8 cellular contexts compared by ENCODE assay signal in the genomic region with DNA sequence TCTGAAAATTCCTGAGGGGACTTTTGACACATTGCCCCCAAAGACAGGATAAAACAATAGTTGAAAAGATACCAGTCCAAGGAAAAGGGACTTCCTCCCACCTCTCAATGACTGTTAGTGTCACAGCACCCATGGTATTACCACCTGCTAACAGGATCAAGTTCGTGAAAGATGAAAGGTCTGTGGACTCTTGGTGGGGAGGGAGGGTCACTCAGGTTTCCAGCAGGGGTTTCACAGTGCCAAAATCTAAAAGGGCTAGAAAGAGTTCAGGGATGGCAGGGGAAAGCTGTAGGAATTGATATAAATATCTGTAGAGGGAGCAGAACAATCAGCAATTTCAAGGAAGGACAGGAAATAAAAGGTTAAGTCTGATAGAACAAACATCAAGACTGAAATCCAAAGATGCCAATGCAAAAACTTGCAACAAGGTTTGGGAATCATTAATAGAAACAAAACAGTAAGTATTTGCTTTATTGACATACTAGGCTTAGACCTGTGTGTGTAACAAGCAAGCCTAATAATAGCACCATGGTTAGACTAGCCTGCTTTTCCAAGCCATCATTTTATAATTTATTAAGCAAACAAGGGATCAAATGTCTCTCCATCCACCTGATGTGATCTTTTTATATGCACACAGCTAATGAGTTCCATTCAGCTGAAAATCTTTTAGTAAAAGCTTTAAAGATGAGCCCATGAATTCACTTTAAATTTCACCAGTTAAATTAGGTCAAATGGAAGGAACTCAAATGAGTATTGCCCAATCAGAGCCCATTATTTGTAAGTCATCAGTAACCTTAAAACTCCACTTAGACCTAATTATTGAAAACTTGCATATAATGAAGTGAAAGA. TPM values are rescaled to one million over a fixed set of nuclear protein-coding genes. Genes with fewer than 3 reads are reported as not detected.
A peak's percentile ranks its signal among the peaks of the same experiment; 100 is the strongest.
DNase-seq lines count a peak whose midpoint lies in the region; ATAC-seq and TF ChIP-seq lines count a peak whose summit lies in the region.

No MANE protein-coding gene starts in this region.

- no peak for DNase-seq in heart left ventricle
- no peak for DNase-seq in cardiac septum (ENCODE audit: low spot score)
- DNase-seq in adrenal gland, result peak in 1 of 7 donors; percentile 11
- DNase-seq in lower leg skin (ENCODE audit: low spot score in 2 of 2), result no peak
- no peak for DNase-seq in vagina (ENCODE audit: extremely low spot score in 2 of 2)
- DNase-seq in AML-193 (lab: John Stamatoyannopoulos, UW), result no peak
- no peak for DNase-seq in SKM-1 treated with dmso at 0.1 percent for 144 hours (lab: John Stamatoyannopoulos, UW; ENCODE audit: unreplicated experiment)

- H3K4me3 ChIP-seq in heart left ventricle, result peak overlapping the region; percentile 80 to 99 (median 92)
- H3K4me3 ChIP-seq in adrenal gland, result peak overlapping the region in 3 of 4 donors; percentile 25 to 99 (median 96)
- H3K4me3 ChIP-seq in lower leg skin (ENCODE audit: low read depth, poor library complexity, severe bottlenecking), result peak overlapping the region; percentile 23
- peak overlapping the region; percentile 86 to 99 for H3K4me3 ChIP-seq in vagina

- H3K36me3 ChIP-seq in heart left ventricle, result peaks cover 6 to 79% (median 68%) of the 10 kb centered on the region in 9 donors
- peaks cover 0 to 69% of the 10 kb centered on the region in 2 donors for H3K36me3 ChIP-seq in adrenal gland (replicated peaks in 1 of 2)
- peaks cover 4 to 72% of the 10 kb centered on the region in 2 donors for H3K36me3 ChIP-seq in vagina

- H3K27ac ChIP-seq in heart left ventricle, result peak overlapping the region; percentile 99 to 100 (median 100)
- peak overlapping the region in 2 of 5 donors; percentile 100 for H3K27ac ChIP-seq in adrenal gland
- H3K27ac ChIP-seq in vagina, result peak overlapping the region; percentile 100

- 0 to 8% (median 2%) methylated on average over 1 of the region's 1 CpG for WGBS in heart left ventricle, 4 donors
- WGBS in adrenal gland, 4 donors, result 8 to 22% (median 12%) methylated on average over 1 of the region's 1 CpG
- 0 to 8% methylated on average over 1 of the region's 1 CpG for WGBS in lower leg skin, 2 donors

- intact Hi-C loops in heart left ventricle (cut with DNase I) (loop anchor here in 7 of 10 donors (1.0 to 5.0 kb wide), 6 partner anchors 13 to 122 kb away; a partner anchor contains a TSS), cardiac septum (cut with DNase I) (no loop called here), adrenal gland (cut with DNase I) (loop anchor here (5.0 kb wide), 2 partner anchors 42 to 47 kb away; no protein-coding TSS in a partner anchor), lower leg skin (cut with DNase I; ENCODE audit: low total_unique reads) (no loop called here), vagina (cut with DNase I) (loop anchor here (5.0 kb wide), 1 partner anchor 42 kb away; no protein-coding TSS in a partner anchor)

- ATAC-seq in heart left ventricle (no peak), HG03039 (IDR thresholded peaks at IDR 0.05; ENCODE audit: unreplicated experiment) (no peak)

- no peaks in the 10 kb centered on the region for H3K9me3 ChIP-seq in heart left ventricle
- H3K9me3 ChIP-seq in adrenal gland (replicated peaks in 1 of 3), result no peaks in the 10 kb centered on the region
- no peaks in the 10 kb centered on the region for H3K9me3 ChIP-seq in vagina

- H3K4me1 ChIP-seq in heart left ventricle (peaks cover 15 to 63% (median 57%) of the 10 kb centered on the region in 12 donors), adrenal gland (replicated peaks in 1 of 2) (peaks cover 58 to 63% of the 10 kb centered on the region in 2 donors), vagina (peaks cover 65% of the 10 kb centered on the region)

- TF ChIP-seq POLR2A in heart left ventricle (IDR thresholded peaks at IDR 0.05), result no peak
- no peak for TF ChIP-seq POLR2A in adrenal gland (IDR thresholded peaks at IDR 0.05)
- TF ChIP-seq POLR2A in lower leg skin (IDR thresholded peaks at IDR 0.05), result no peak
- no peak for TF ChIP-seq POLR2A in vagina (IDR thresholded peaks at IDR 0.05)

- H3K27me3 ChIP-seq in heart left ventricle, result no peaks in the 10 kb centered on the region
- H3K27me3 ChIP-seq in adrenal gland, result no peaks in the 10 kb centered on the region
- H3K27me3 ChIP-seq in vagina, result no peaks in the 10 kb centered on the region

- no peak for TF ChIP-seq CTCF in heart left ventricle (IDR thresholded peaks at IDR 0.05)
- no peak for TF ChIP-seq CTCF in adrenal gland (IDR thresholded peaks at IDR 0.05)
- no peak for TF ChIP-seq CTCF in lower leg skin (IDR thresholded peaks at IDR 0.05)
- no peak for TF ChIP-seq CTCF in vagina (IDR thresholded peaks at IDR 0.05)

RNA-seq across cellular contexts. Expression of a gene that starts 3.7 kb away (rescaled TPM):
- total RNA-seq in heart left ventricle, result 100 to 1,000 TPM in 6 of 9 donors, 10 to 100 TPM in 3; 77.2 to 180 (median 104) TPM
- 100 to 1,000 TPM in 1 of 2 donors, 10 to 100 TPM in 1; 57.1 to 118 TPM for polyA plus RNA-seq in heart left ventricle
- total RNA-seq in cardiac septum, result 145 TPM
- 100 to 1,000 TPM; 146 to 299 (median 207) TPM for total RNA-seq in adrenal gland
- polyA plus RNA-seq in adrenal gland, result 100 to 1,000 TPM in 1 of 3 donors, 10 to 100 TPM in 2; 57.4 to 187 (median 90.5) TPM
- total RNA-seq in lower leg skin, result 100 to 1,000 TPM; 282 to 445 (median 360) TPM
- 181 TPM for total RNA-seq in vagina

RNA-seq across cellular contexts. Expression of a gene that starts 26.5 kb away (rescaled TPM):
- total RNA-seq in heart left ventricle (10 to 100 TPM; 19.2 to 69.0 (median 40.9) TPM), cardiac septum (28.9 TPM), adrenal gland (10 to 100 TPM in 4 of 8 donors, 1 to 10 TPM in 4; 4.5 to 34.4 (median 9.2) TPM), lower leg skin (10 to 100 TPM; 10.1 to 15.9 (median 13.6) TPM), vagina (64.6 TPM)
- polyA plus RNA-seq in heart left ventricle (10 to 100 TPM; 41.1 to 61.7 TPM), adrenal gland (10 to 100 TPM in 2 of 3 donors, 1 to 10 TPM in 1; 1.7 to 31.4 (median 31.1) TPM)

RNA-seq across cellular contexts. Expression of a gene that starts 53.7 kb away (rescaled TPM):
- total RNA-seq in heart left ventricle (100 to 1,000 TPM; 118 to 186 (median 130) TPM), cardiac septum (141 TPM), adrenal gland (100 to 1,000 TPM in 5 of 8 donors, 10 to 100 TPM in 3; 91.8 to 167 (median 118) TPM), lower leg skin (100 to 1,000 TPM; 250 to 393 (median 345) TPM), vagina (117 TPM)
- polyA plus RNA-seq in heart left ventricle (100 to 1,000 TPM in 1 of 2 donors, 10 to 100 TPM in 1; 74.6 to 122 TPM), adrenal gland (100 to 1,000 TPM in 2 of 3 donors, 10 to 100 TPM in 1; 100.0 to 215 (median 110) TPM)

Comparison
In these comparisons a context has a peak if more than half of its experiments do, and no peak if none do; other contexts are left out.
1. intact Hi-C loops: an anchor here in heart left ventricle (1.0 to 5.0 kb wide), adrenal gland (5.0 kb wide) and vagina (5.0 kb wide); none called in cardiac septum and lower leg skin.
2. H3K4me3 ChIP-seq: peak in every context shown above with its lines; median percentile 96 in adrenal gland; 92 in heart left ventricle; 92 in vagina; 23 in lower leg skin.